14 cellular contexts compared by ENCODE assay signal in genomic region chr2:70122470-70122869, GRCh38. TPM values are rescaled to one million over a fixed set of nuclear protein-coding genes. Genes with fewer than 3 reads are reported as not detected.
DNase-seq lines count a peak whose midpoint lies in the region; ATAC-seq and TF ChIP-seq lines count a peak whose summit lies in the region.
"Had no signal": no experiment of that assay in that cellular context is flagged by ENCODE, and none has a peak within 500 bp of the region (broad histone marks: within the 10 kb centered on the region; RNA-seq: fewer than 3 reads in every experiment).

No MANE protein-coding gene starts in this region.

- no peaks in the 10 kb centered on the region for H3K36me3 ChIP-seq in cardiac muscle cell
- H3K36me3 ChIP-seq in tibial nerve, result no peaks in the 10 kb centered on the region
- no peaks in the 10 kb centered on the region for H3K36me3 ChIP-seq in prostate gland

- 85 to 90% methylated on average over 4 of the region's 4 CpGs for WGBS in tibial nerve, 2 donors
- WGBS in prostate gland, result 86% methylated on average over 4 of the region's 4 CpGs

- TF ChIP-seq CTCF in cardiac muscle cell (IDR thresholded peaks at IDR 0.05; ENCODE audit: low read depth, low read length) (no peak), tibial nerve (IDR thresholded peaks at IDR 0.05) (no peak), prostate gland (IDR thresholded peaks at IDR 0.05) (no peak)

- H3K9me3 Mint-ChIP-seq in activated naive CD8-positive, alpha-beta T cell (ENCODE audit: low read depth), result no peaks in the 10 kb centered on the region
- peaks cover 0 to 4% (median 0%) of the 10 kb centered on the region in 7 donors for H3K9me3 Mint-ChIP-seq in naive B cell
- H3K9me3 Mint-ChIP-seq: T-helper 2 cell treated with Interferon-gamma antibody and Interleukin-4, amounts not matched to agents 5 μg/mL and 100 μg/mL, for 36 hours had no signal

- H3K27me3 Mint-ChIP-seq in activated naive CD8-positive, alpha-beta T cell, result no peaks in the 10 kb centered on the region
- no peaks in the 10 kb centered on the region for H3K27me3 Mint-ChIP-seq in naive B cell

- ATAC-seq in Right ventricle myocardium inferior (no peak), naive B cell (ENCODE audit: low read depth in 2 of 2) (no peak), GM21390 (IDR thresholded peaks at IDR 0.05; ENCODE audit: unreplicated experiment) (no peak)
- ATAC-seq: PC-3 had no signal

- no peak for DNase-seq in cardiac muscle cell (ENCODE audit: low read depth in 1 of 2, low spot score in 1 of 2)
- DNase-seq in Right ventricle myocardium inferior (ENCODE audit: missing footprints), result no peak
- no peak for DNase-seq in naive B cell
- no peak for DNase-seq in tibial nerve (ENCODE audit: low spot score in 2 of 2)
- DNase-seq in prostate gland (ENCODE audit: low spot score), result no peak
- no peak for DNase-seq in HCEC 1CT
- DNase-seq: activated CD8-positive, alpha-beta memory T cell treated with anti-CD3 and anti-CD28 coated beads for 24 hours; hippocampal formation; mammary epithelial cell; NCI-H2171; PC-3 had no signal

- no peak for TF ChIP-seq EP300 in tibial nerve (IDR thresholded peaks at IDR 0.05)

- TF ChIP-seq POLR2A in tibial nerve (IDR thresholded peaks at IDR 0.05), result no peak
- TF ChIP-seq POLR2A in prostate gland (IDR thresholded peaks at IDR 0.05), result no peak

- peak overlapping the region; percentile 90 for H3K27ac ChIP-seq in cardiac muscle cell
- H3K27ac ChIP-seq in tibial nerve, result peak overlapping the region in 3 of 4 donors; percentile 97 to 100 (median 99)
- no peak overlapping the region for H3K27ac ChIP-seq in prostate gland

- H3K9me3 ChIP-seq in cardiac muscle cell (ENCODE audit: low read depth) (no peaks in the 10 kb centered on the region), tibial nerve (no peaks in the 10 kb centered on the region), prostate gland (no peaks in the 10 kb centered on the region)

- H3K27me3 ChIP-seq in cardiac muscle cell (no peaks in the 10 kb centered on the region), tibial nerve (no peaks in the 10 kb centered on the region), prostate gland (replicated peaks; ENCODE audit: insufficient read depth) (no peaks in the 10 kb centered on the region)

- no peak overlapping the region for H3K4me3 Mint-ChIP-seq in activated naive CD8-positive, alpha-beta T cell
- H3K4me3 Mint-ChIP-seq in naive B cell, result peak overlapping the region in 7 of 8 donors; percentile 43 to 96 (median 79)

- no peak overlapping the region for H3K4me3 ChIP-seq in cardiac muscle cell
- H3K4me3 ChIP-seq in tibial nerve, result no peak overlapping the region
- H3K4me3 ChIP-seq in prostate gland, result no peak overlapping the region

- H3K27ac Mint-ChIP-seq in activated naive CD8-positive, alpha-beta T cell, result peak overlapping the region; percentile 100
- H3K27ac Mint-ChIP-seq in naive B cell, result peak overlapping the region; percentile 98 to 100 (median 100)

- intact Hi-C loops in Right ventricle myocardium inferior (cut with DNase I) (no loop called here), prostate gland (cut with DNase I) (no loop called here)

- no peaks in the 10 kb centered on the region for H3K36me3 Mint-ChIP-seq in activated naive CD8-positive, alpha-beta T cell
- no peaks in the 10 kb centered on the region for H3K36me3 Mint-ChIP-seq in naive B cell

- peaks cover 27% of the 10 kb centered on the region for H3K4me1 ChIP-seq in cardiac muscle cell (ENCODE audit: low read depth)
- H3K4me1 ChIP-seq in tibial nerve, result peaks cover 0 to 60% (median 40%) of the 10 kb centered on the region in 4 donors
- no peaks in the 10 kb centered on the region for H3K4me1 ChIP-seq in prostate gland (replicated peaks)

- H3K4me1 Mint-ChIP-seq in activated naive CD8-positive, alpha-beta T cell (ENCODE audit: low read depth), result peaks cover 72% of the 10 kb centered on the region
- H3K4me1 Mint-ChIP-seq in naive B cell, result peaks cover 52 to 85% (median 77%) of the 10 kb centered on the region in 3 donors

RNA-seq across cellular contexts. Expression of gene PCBP1, which starts 35.2 kb away (rescaled TPM):
- total RNA-seq in cardiac muscle cell, result 87.9 and 127 TPM in 2 replicates
- polyA plus RNA-seq in cardiac muscle cell, result 152 and 166 TPM in 2 replicates
- total RNA-seq in Right ventricle myocardium inferior, result 203 TPM
- 100 to 1,000 TPM; 108 to 148 (median 126) TPM for polyA plus RNA-seq in naive B cell (ENCODE audit: low read depth in 6 of 6)
- total RNA-seq in tibial nerve, result 100 to 1,000 TPM; 157 to 203 (median 188) TPM
- total RNA-seq in prostate gland, result 100 to 1,000 TPM; 166 to 219 TPM

Comparison
In these comparisons a context has a peak if more than half of its experiments do, and no peak if none do; other contexts are left out.
1. H3K27ac ChIP-seq: peak in cardiac muscle cell (single experiment) and tibial nerve (3 of 4); none in prostate gland (0 of 2).